Comparison of ENCODE assay signal across 10 cellular contexts in genomic region chr10:47165168-47165710, GRCh38.
DNase-seq lines count a peak whose midpoint lies in the region; ATAC-seq and TF ChIP-seq lines count a peak whose summit lies in the region.
"Had no signal": no experiment of that assay in that cellular context is flagged by ENCODE, and none has a peak within 500 bp of the region (broad histone marks: within the 10 kb centered on the region; RNA-seq: fewer than 3 reads in every experiment).

No MANE protein-coding gene starts in this region.

- peaks cover 19% of the 10 kb centered on the region for H3F3A ChIP-seq in PC-9 (ENCODE audit: insufficient read depth, low read depth)

- TF ChIP-seq POLR2A in testis (IDR thresholded peaks at IDR 0.05), result no peak

- H3K27me3 ChIP-seq in PC-9 (ENCODE audit: insufficient read depth, low read depth) (no peaks in the 10 kb centered on the region), neuron (ENCODE audit: insufficient read depth, low read length) (no peaks in the 10 kb centered on the region), H7 (ENCODE audit: control insufficient read depth, insufficient read depth, low read length) (no peaks in the 10 kb centered on the region), testis (no peaks in the 10 kb centered on the region)

- intact Hi-C loops in PC-9 (cut with micrococcal nuclease; ENCODE audit: unreplicated experiment) (loop anchor here (10.0 kb wide), 1 partner anchor 120 kb away; no protein-coding TSS in a partner anchor), testis (cut with DNase I; ENCODE audit: low total_unique reads) (no loop called here)

- no peak overlapping the region for H3K27ac ChIP-seq in PC-9
- no peak overlapping the region for H3K27ac ChIP-seq in testis
- H3K27ac ChIP-seq: KMS-11 had no signal

- no peaks in the 10 kb centered on the region for H4K20me1 ChIP-seq in PC-9 (ENCODE audit: insufficient read depth)

- no peak for ATAC-seq in GM21515 (IDR thresholded peaks at IDR 0.05; ENCODE audit: unreplicated experiment)

- no TSS peak for BruUV-seq in PC-9 (replicated peaks; lab: Mats Ljungman, UMichigan)

- H3K9me3 ChIP-seq in PC-9 (ENCODE audit: insufficient read depth, low read depth), result peaks cover 7% of the 10 kb centered on the region; the same call in 1 of the 2 replicates
- H3K9me3 ChIP-seq in neuron (ENCODE audit: low read length), result no peaks in the 10 kb centered on the region
- no peaks in the 10 kb centered on the region for H3K9me3 ChIP-seq in testis

- DNase-seq in Ammon's horn (ENCODE audit: low spot score) (peak; percentile 15), PC-9 (no peak), H7 (no peak), testis (no peak)
- peak; percentile 9 for DNase-seq in effector CD4-positive, alpha-beta T cell
- no peak for DNase-seq in stimulated activated CD4-positive, alpha-beta T cell treated with anti-CD3 and anti-CD28 coated beads, Interleukin-1b, Interleukin-23, amount 100 ng/mL, for 48 hours
- DNase-seq: DND-41 had no signal

- H3K36me3 ChIP-seq in PC-9 (ENCODE audit: low read depth) (no peaks in the 10 kb centered on the region), neuron (ENCODE audit: insufficient read depth, low read length) (no peaks in the 10 kb centered on the region), H7 (replicated peaks; ENCODE audit: control insufficient read depth, insufficient read depth, low read length) (no peaks in the 10 kb centered on the region), testis (ENCODE audit: low read depth, missing control alignments) (no peaks in the 10 kb centered on the region)

- H2AFZ ChIP-seq in PC-9 (no peak overlapping the region), neuron (ENCODE audit: low read depth, low read length) (peak overlapping the region; percentile 2)

- 35 to 41% methylated on average over 5 to 7 of the region's 7 CpGs for WGBS in testis, 2 donors

- no peak overlapping the region for H3K4me3 ChIP-seq in PC-9
- H3K4me3 ChIP-seq in neuron (ENCODE audit: low read length), result no peak overlapping the region
- no peak overlapping the region for H3K4me3 ChIP-seq in H7 (ENCODE audit: insufficient read depth, low read depth, low read length)
- H3K4me3 ChIP-seq in testis, result peak overlapping the region in 1 of 2 donors; percentile 15

- no peaks in the 10 kb centered on the region for H3K9me2 ChIP-seq in PC-9 (ENCODE audit: insufficient read depth)

- TF ChIP-seq CTCF in PC-9 (conservative IDR thresholded peaks at IDR 0.05) (no peak), testis (IDR thresholded peaks at IDR 0.05) (no peak)

- H3K79me2 ChIP-seq in PC-9 (ENCODE audit: low read depth), result no peaks in the 10 kb centered on the region

- H3K4me1 ChIP-seq in PC-9 (replicated peaks; ENCODE audit: insufficient read depth), result peaks cover 47% of the 10 kb centered on the region
- H3K4me1 ChIP-seq in neuron (ENCODE audit: insufficient read depth, low read length), result no peaks in the 10 kb centered on the region
- no peaks in the 10 kb centered on the region for H3K4me1 ChIP-seq in testis

- POLR2A ChIA-PET in PC-9 (lab: Charles Lee; ENCODE audit: unreplicated experiment), result no interaction called here

- CTCF ChIA-PET in PC-9 (lab: Charles Lee), result interaction anchor here (1.0 to 1.7 kb wide), 2 partner anchors 117 to 146 kb away, joined by 3 to 8 read pairs; no protein-coding TSS in a partner anchor

- peak overlapping the region; percentile 61 for H3K4me2 ChIP-seq in PC-9
- H3K4me2 ChIP-seq: KMS-11 had no signal

Comparison
In these comparisons a context has a peak if more than half of its experiments do, and no peak if none do; other contexts are left out.
1. DNase-seq: peak in Ammon's horn (single experiment) and effector CD4-positive, alpha-beta T cell (single experiment); none in PC-9 (0 of 2), H7 (single experiment), testis (single experiment) and stimulated activated CD4-positive, alpha-beta T cell treated with anti-CD3 and anti-CD28 coated beads, Interleukin-1b, Interleukin-23, amount 100 ng/mL, for 48 hours (single experiment).